23 cellular contexts compared by ENCODE assay signal in the genomic region with DNA sequence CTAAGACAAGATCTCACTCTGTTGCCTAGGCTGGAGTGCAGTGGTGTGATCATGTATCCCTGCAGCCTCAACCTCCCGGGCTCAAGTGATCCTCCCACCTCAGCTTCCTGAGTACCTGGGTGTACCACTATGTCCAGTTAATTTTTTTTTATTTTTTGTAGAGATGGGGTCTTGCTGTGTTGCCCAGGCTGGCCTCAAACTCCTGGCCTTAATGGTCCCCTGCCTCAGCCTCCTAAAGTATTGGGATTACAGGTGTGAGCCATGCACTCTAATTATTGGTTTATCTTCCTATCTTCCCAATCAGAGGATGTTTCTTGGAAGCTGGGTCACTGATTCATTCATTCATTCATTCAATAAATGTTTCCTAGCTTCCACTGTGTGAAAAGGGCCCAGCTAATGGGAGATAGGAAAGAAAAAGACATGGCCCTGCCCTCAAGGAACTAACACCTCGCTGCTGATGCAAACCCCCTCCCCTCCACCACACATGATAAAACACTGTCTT. TPM values are rescaled to one million over a fixed set of nuclear protein-coding genes. Genes with fewer than 3 reads are reported as not detected.
"Had no signal": no experiment of that assay in that cellular context is flagged by ENCODE, and none has a peak within 500 bp of the region (broad histone marks: within the 10 kb centered on the region; RNA-seq: fewer than 3 reads in every experiment).

No MANE protein-coding gene starts in this region.

- H3K27me3 ChIP-seq: brain microvascular endothelial cell, colonic mucosa, foreskin keratinocyte, hepatocyte, tibial nerve had no signal

- H3K4me3 ChIP-seq: colonic mucosa, hepatocyte, psoas muscle, skin epidermis, tibial nerve had no signal

- FAIRE-seq: urothelium cell line had no signal

- H3K79me2 ChIP-seq: hepatocyte had no signal

- DNase-seq: activated CD4-positive, alpha-beta T cell treated with anti-CD3 and anti-CD28 coated beads for 1 hour; activated CD8-positive, alpha-beta memory T cell treated with anti-CD3 and anti-CD28 coated beads for 24 hours; activated CD8-positive, alpha-beta memory T cell treated with anti-CD3 and anti-CD28 coated beads, Interleukin-2, amount 50 U/mL, for 48 hours; activated effector memory CD4-positive, alpha-beta T cell treated with Interleukin-2 at 50 U/mL for 16 hours; activated naive CD4-positive, alpha-beta T cell treated with anti-CD3 and anti-CD28 coated beads, Interleukin-2, amount 10 ng/mL, durations not matched to agents 7 days and 5 days; activated T-cell treated with anti-CD3 and anti-CD28 coated beads, Interleukin-2, amount 50 U/mL, for 48 hours; brain microvascular endothelial cell; central memory CD4-positive, alpha-beta T cell; colonic mucosa; endodermal cell; foreskin keratinocyte; naive thymus-derived CD8-positive, alpha-beta T cell; psoas muscle; right cardiac atrium; T-helper 17 cell had no signal

- H3K4me3 Mint-ChIP-seq: activated naive CD4-positive, alpha-beta T cell treated with anti-CD3 and anti-CD28 coated beads, Interleukin-2, amount 10 ng/mL, durations not matched to agents 7 days and 5 days; endodermal cell; naive thymus-derived CD8-positive, alpha-beta T cell; stimulated activated naive CD8-positive, alpha-beta T cell treated with anti-CD3 and anti-CD28 coated beads, Interleukin-15, Interleukin-2, amounts not matched to agents 100 ng/mL and 50 ng/mL, for 24 hours; T-helper 17 cell had no signal

- H3K4me1 ChIP-seq: colonic mucosa, foreskin keratinocyte, psoas muscle, tibial nerve had no signal

- H3K27ac ChIP-seq: brain microvascular endothelial cell, colonic mucosa, epithelial cell of prostate, foreskin keratinocyte, hepatocyte, psoas muscle, skin epidermis, tibial nerve, VCaP had no signal

- H3K4me1 Mint-ChIP-seq: activated naive CD4-positive, alpha-beta T cell treated with anti-CD3 and anti-CD28 coated beads, Interleukin-2, amount 10 ng/mL, durations not matched to agents 7 days and 5 days had no signal

- ATAC-seq: foreskin keratinocyte; naive thymus-derived CD8-positive, alpha-beta T cell; psoas muscle; right cardiac atrium; T-helper 17 cell had no signal

- H3K4me2 ChIP-seq: hepatocyte had no signal

- H3K27ac Mint-ChIP-seq: activated naive CD4-positive, alpha-beta T cell treated with anti-CD3 and anti-CD28 coated beads, Interleukin-2, amount 10 ng/mL, durations not matched to agents 7 days and 5 days; endodermal cell; T-helper 17 cell had no signal

- H3K9me3 Mint-ChIP-seq: activated naive CD4-positive, alpha-beta T cell treated with anti-CD3 and anti-CD28 coated beads, Interleukin-2, amount 10 ng/mL, durations not matched to agents 7 days and 5 days; endodermal cell; naive thymus-derived CD8-positive, alpha-beta T cell; stimulated activated naive CD8-positive, alpha-beta T cell treated with anti-CD3 and anti-CD28 coated beads, Interleukin-15, Interleukin-2, amounts not matched to agents 100 ng/mL and 50 ng/mL, for 24 hours had no signal

- H2AFZ ChIP-seq: hepatocyte had no signal

- H3K9me3 ChIP-seq: colonic mucosa, psoas muscle, tibial nerve had no signal

- H3K36me3 ChIP-seq: brain microvascular endothelial cell, colonic mucosa had no signal

RNA-seq across cellular contexts. Expression of gene ASPHD1, which starts 8.5 kb away (rescaled TPM):
- total RNA-seq: lower leg skin; naive thymus-derived CD8-positive, alpha-beta T cell; T-helper 17 cell had no signal
- polyA plus RNA-seq: naive thymus-derived CD8-positive, alpha-beta T cell had no signal

RNA-seq across cellular contexts. Expression of gene SEZ6L2, which starts 9.4 kb away (rescaled TPM):
- total RNA-seq: T-helper 17 cell had no signal
- polyA plus RNA-seq: naive thymus-derived CD8-positive, alpha-beta T cell had no signal
